In the genomic region with DNA sequence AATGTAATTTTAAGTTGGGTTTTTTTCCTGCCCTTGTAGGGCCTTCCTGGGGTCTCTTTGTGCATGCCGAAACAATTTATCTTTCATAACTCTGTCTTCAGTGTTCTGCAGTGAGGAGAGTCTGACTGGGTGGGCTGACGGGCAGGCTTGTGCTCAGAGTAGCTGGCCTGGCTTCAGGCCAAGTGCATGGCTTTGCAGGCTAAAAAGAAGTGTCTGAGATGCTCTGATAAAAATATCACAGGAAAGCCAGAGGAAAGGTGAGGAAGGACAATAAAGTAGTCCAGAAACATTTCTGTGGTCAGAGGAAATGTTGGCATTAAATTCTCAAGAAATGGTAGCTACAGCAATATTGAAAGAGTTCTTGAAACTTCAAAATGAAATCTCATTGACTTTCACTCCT, we compare ENCODE assay signal across 28 cellular contexts. TPM values are rescaled to one million over a fixed set of nuclear protein-coding genes. Genes with fewer than 3 reads are reported as not detected.
DNase-seq lines count a peak whose midpoint lies in the region; ATAC-seq, FAIRE-seq and TF ChIP-seq lines count a peak whose summit lies in the region.
"Had no signal": no experiment of that assay in that cellular context is flagged by ENCODE, and none has a peak within 500 bp of the region (broad histone marks: within the 10 kb centered on the region; RNA-seq: fewer than 3 reads in every experiment).

No MANE protein-coding gene starts in this region.

- H3K4me1 Mint-ChIP-seq in progenitor cell of endocrine pancreas (ENCODE audit: low read depth) = peaks cover 13% of the 10 kb centered on the region
- H3K4me1 Mint-ChIP-seq: activated CD4-positive, alpha-beta T cell treated with anti-CD3 and anti-CD28 coated beads, Interleukin-2, amount 10 ng/mL, durations not matched to agents 7 days and 5 days; activated CD8-positive, alpha-beta memory T cell treated with anti-CD3 and anti-CD28 coated beads, Interleukin-2, amount 10 ng/mL, durations not matched to agents 7 days and 5 days; activated naive CD4-positive, alpha-beta T cell treated with anti-CD3 and anti-CD28 coated beads, Interleukin-2, amount 10 ng/mL, durations not matched to agents 7 days and 5 days had no signal

- no peaks in the 10 kb centered on the region for H3K9me2 ChIP-seq in SK-N-SH

- 0 out of 4 replicates have a peak, but pooled peaks have one; percentile 21 to 35 for TF ChIP-seq EP300 in SK-N-SH (IDR thresholded peaks at IDR 0.05; ENCODE audit: borderline replicate concordance in 1 of 2, low read depth in 1 of 2, low read length in 1 of 2)

- intact Hi-C loops in heart left ventricle (cut with DNase I) = loop anchor here in 3 of 10 donors (5.0 kb wide), 2 partner anchors 56 to 96 kb away; no protein-coding TSS in a partner anchor

- TF ChIP-seq CTCF in SK-N-SH (IDR thresholded peaks at IDR 0.05) = no peak
- TF ChIP-seq CTCF in heart left ventricle (IDR thresholded peaks at IDR 0.05) = no peak
- TF ChIP-seq CTCF in progenitor cell of endocrine pancreas (IDR thresholded peaks at IDR 0.05; ENCODE audit: unreplicated experiment) = no peak

- no peak overlapping the region for H3K4me3 ChIP-seq in SK-N-SH (ENCODE audit: low read depth in 2 of 2, low read length in 1 of 2)
- H3K4me3 ChIP-seq in heart left ventricle = no peak overlapping the region
- H3K4me3 ChIP-seq: lung, upper lobe of left lung had no signal

- H3K27ac Mint-ChIP-seq in progenitor cell of endocrine pancreas = peak overlapping the region; percentile 88
- H3K27ac Mint-ChIP-seq: activated CD4-positive, alpha-beta T cell treated with anti-CD3 and anti-CD28 coated beads, Interleukin-2, amount 10 ng/mL, durations not matched to agents 7 days and 5 days; activated CD8-positive, alpha-beta memory T cell treated with anti-CD3 and anti-CD28 coated beads, Interleukin-2, amount 10 ng/mL, durations not matched to agents 7 days and 5 days; activated naive CD4-positive, alpha-beta T cell treated with anti-CD3 and anti-CD28 coated beads, Interleukin-2, amount 10 ng/mL, durations not matched to agents 7 days and 5 days; HFFc6 had no signal

- peaks cover 8% of the 10 kb centered on the region; the same call in 1 of the 2 replicates for H4K20me1 ChIP-seq in SK-N-SH (ENCODE audit: insufficient read depth)

- H3K4me1 ChIP-seq in SK-N-SH (ENCODE audit: control insufficient read depth in 1 of 2, insufficient read depth in 2 of 2, low read depth in 1 of 2, low read length in 1 of 2) (peaks cover 15 to 18% of the 10 kb centered on the region in 2 experiments), heart left ventricle (peaks cover 0 to 53% (median 42%) of the 10 kb centered on the region in 12 donors)
- H3K4me1 ChIP-seq: foreskin keratinocyte had no signal

- POLR2A ChIA-PET in SK-N-SH (lab: Yijun Ruan, JAX) = interaction anchor here (0.9 kb wide), 1 partner anchor 55 kb away, joined by 3 read pairs; no protein-coding TSS in a partner anchor

- H3K27ac ChIP-seq in SK-N-SH (ENCODE audit: low read depth in 2 of 2, low read length in 1 of 2) (peak overlapping the region; percentile 19 to 82; a peak in 3 of 4 replicates), heart left ventricle (peak overlapping the region in 8 of 12 donors; percentile 1 to 79 (median 56))
- H3K27ac ChIP-seq: foreskin keratinocyte, upper lobe of left lung had no signal

- no peaks in the 10 kb centered on the region for H3K9me3 Mint-ChIP-seq in progenitor cell of endocrine pancreas (ENCODE audit: low read depth)
- H3K9me3 Mint-ChIP-seq: activated CD4-positive, alpha-beta T cell treated with anti-CD3 and anti-CD28 coated beads, Interleukin-2, amount 10 ng/mL, durations not matched to agents 7 days and 5 days; activated naive CD4-positive, alpha-beta T cell treated with anti-CD3 and anti-CD28 coated beads, Interleukin-2, amount 10 ng/mL, durations not matched to agents 7 days and 5 days; HFFc6 had no signal

- no peaks in the 10 kb centered on the region for H3K9me3 ChIP-seq in SK-N-SH
- H3K9me3 ChIP-seq in heart left ventricle = no peaks in the 10 kb centered on the region
- H3K9me3 ChIP-seq: upper lobe of left lung had no signal

- H3K36me3 ChIP-seq in SK-N-SH (replicated peaks in 1 of 2; ENCODE audit: control insufficient read depth in 1 of 2, insufficient read depth in 2 of 2, low read length in 1 of 2) = peaks cover 3 to 60% of the 10 kb centered on the region in 2 experiments
- H3K36me3 ChIP-seq in heart left ventricle = peaks cover 0 to 79% (median 27%) of the 10 kb centered on the region in 9 donors
- H3K36me3 ChIP-seq: upper lobe of left lung had no signal

- H3K27me3 ChIP-seq in SK-N-SH (ENCODE audit: insufficient read depth) = no peaks in the 10 kb centered on the region
- no peaks in the 10 kb centered on the region for H3K27me3 ChIP-seq in heart left ventricle
- H3K27me3 ChIP-seq: foreskin keratinocyte, upper lobe of left lung had no signal

- TF ChIP-seq RAD21 in SK-N-SH (IDR thresholded peaks at IDR 0.05; ENCODE audit: low read length) = no peak

- peaks cover 28% of the 10 kb centered on the region for H3K36me3 Mint-ChIP-seq in progenitor cell of endocrine pancreas (ENCODE audit: insufficient read depth)
- H3K36me3 Mint-ChIP-seq: activated CD8-positive, alpha-beta memory T cell treated with anti-CD3 and anti-CD28 coated beads, Interleukin-2, amount 10 ng/mL, durations not matched to agents 7 days and 5 days; activated naive CD4-positive, alpha-beta T cell treated with anti-CD3 and anti-CD28 coated beads, Interleukin-2, amount 10 ng/mL, durations not matched to agents 7 days and 5 days had no signal

- no peak overlapping the region for H3K4me3 Mint-ChIP-seq in progenitor cell of endocrine pancreas (ENCODE audit: low read depth)
- H3K4me3 Mint-ChIP-seq: activated CD4-positive, alpha-beta T cell treated with anti-CD3 and anti-CD28 coated beads, Interleukin-2, amount 10 ng/mL, durations not matched to agents 7 days and 5 days; activated CD8-positive, alpha-beta memory T cell treated with anti-CD3 and anti-CD28 coated beads, Interleukin-2, amount 10 ng/mL, durations not matched to agents 7 days and 5 days; activated naive CD4-positive, alpha-beta T cell treated with anti-CD3 and anti-CD28 coated beads, Interleukin-2, amount 10 ng/mL, durations not matched to agents 7 days and 5 days; HFFc6 had no signal

- no peak overlapping the region for H2AFZ ChIP-seq in SK-N-SH (ENCODE audit: low read depth)

- no peak for ATAC-seq in heart left ventricle
- ATAC-seq: activated CD8-positive, alpha-beta memory T cell treated with anti-CD3 and anti-CD28 coated beads, Interleukin-2, amount 10 ng/mL, durations not matched to agents 7 days and 5 days; foreskin keratinocyte; HepG2; right cardiac atrium had no signal

- CTCF ChIA-PET in SK-N-SH (lab: Yijun Ruan, JAX) = interaction anchor here (0.9 to 3.8 kb wide), 4 partner anchors 23 to 206 kb away, joined by 3 to 21 read pairs (median 4); no protein-coding TSS in a partner anchor

- peaks cover 70% of the 10 kb centered on the region for H3F3A ChIP-seq in SK-N-SH (replicated peaks; ENCODE audit: insufficient read depth)

- H3K79me2 ChIP-seq in SK-N-SH (ENCODE audit: insufficient read depth) = no peaks in the 10 kb centered on the region

- no peak overlapping the region for H3K4me2 ChIP-seq in SK-N-SH

- TF ChIP-seq POLR2A in heart left ventricle (IDR thresholded peaks at IDR 0.05) = no peak

- 27% methylated on average over 2 of the region's 2 CpGs for whole genome bisulfite sequencing in SK-N-SH (ENCODE audit: low lambda C conversion rate)
- 4 to 29% (median 27%) methylated on average over 2 of the region's 2 CpGs for WGBS in heart left ventricle, 4 donors

- H3K9ac ChIP-seq in SK-N-SH = no peak overlapping the region

- no peak for FAIRE-seq in RCC 7860 (lab: Jason Lieb, UNC)
- FAIRE-seq: GM12891, HepG2 had no signal

- H3K27me3 Mint-ChIP-seq in progenitor cell of endocrine pancreas = no peaks in the 10 kb centered on the region

- DNase-seq in NCI-H82 (lab: John Stamatoyannopoulos, UW) = peak; percentile 11
- no peak for DNase-seq in NCI-H82 treated with DMSO at 0.1 percent for 48 hours (lab: John Stamatoyannopoulos, UW; ENCODE audit: unreplicated experiment)
- peak; percentile 49 for DNase-seq in SK-N-SH
- DNase-seq in heart left ventricle = peak in 2 of 5 donors; percentile 42 to 55
- no peak for DNase-seq in progenitor cell of endocrine pancreas (ENCODE audit: low spot score, unreplicated experiment)
- DNase-seq in putamen (ENCODE audit: low spot score) = no peak
- no peak for DNase-seq in RCC 7860 (ENCODE audit: low spot score)
- DNase-seq in NCI-H1694 (lab: John Stamatoyannopoulos, UW) = no peak
- DNase-seq: activated CD4-positive, alpha-beta T cell treated with anti-CD3 and anti-CD28 coated beads, Interleukin-2, amount 10 ng/mL, durations not matched to agents 7 days and 5 days; activated CD8-positive, alpha-beta memory T cell treated with anti-CD3 and anti-CD28 coated beads, Interleukin-2, amount 10 ng/mL, durations not matched to agents 7 days and 5 days; activated naive CD4-positive, alpha-beta T cell treated with anti-CD3 and anti-CD28 coated beads, Interleukin-2, amount 10 ng/mL, durations not matched to agents 7 days and 5 days; AML-193; DMS79 treated with DMSO at 0.1 percent for 48 hours; foreskin keratinocyte; HFFc6; hippocampal formation; NCI-H1436; NCI-H2171 treated with DMSO at 0.1 percent for 48 hours; NCI-H526 treated with DMSO at 0.1 percent for 48 hours; SHP77; stimulated activated CD4-positive, alpha-beta T cell treated with anti-CD3 and anti-CD28 coated beads, Interleukin-15, amount 100 ng/mL, for 24 hours; stimulated activated CD8-positive, alpha-beta memory T cell treated with anti-CD3 and anti-CD28 coated beads, Interleukin-4, amount 100 ng/mL, for 48 hours; upper lobe of left lung had no signal

TF ChIP-seq in SK-N-SH, 30 proteins besides CTCF, POLR2A, EP300 and RAD21 (continues in another document):
- TF ChIP-seq NFIC (IDR thresholded peaks at IDR 0.05; ENCODE audit: borderline replicate concordance) = peak; percentile 82
- TF ChIP-seq, protein P1, sequence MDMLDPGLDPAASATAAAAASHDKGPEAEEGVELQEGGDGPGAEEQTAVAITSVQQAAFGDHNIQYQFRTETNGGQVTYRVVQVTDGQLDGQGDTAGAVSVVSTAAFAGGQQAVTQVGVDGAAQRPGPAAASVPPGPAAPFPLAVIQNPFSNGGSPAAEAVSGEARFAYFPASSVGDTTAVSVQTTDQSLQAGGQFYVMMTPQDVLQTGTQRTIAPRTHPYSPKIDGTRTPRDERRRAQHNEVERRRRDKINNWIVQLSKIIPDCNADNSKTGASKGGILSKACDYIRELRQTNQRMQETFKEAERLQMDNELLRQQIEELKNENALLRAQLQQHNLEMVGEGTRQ (IDR thresholded peaks at IDR 0.05; ENCODE audit: borderline replicate concordance, low read depth, low read length) = no peak
- TF ChIP-seq TCF12 (IDR thresholded peaks at IDR 0.05) = peak; percentile 51; the same call in 1 of the 2 replicates
- TF ChIP-seq SIN3A (IDR thresholded peaks at IDR 0.05; ENCODE audit: borderline replicate concordance, low read depth, low read length) = no peak; the same call in 1 of the 2 replicates
- no peak for TF ChIP-seq NRF1 (IDR thresholded peaks at IDR 0.05; ENCODE audit: low read depth, low read length)

RNA-seq across cellular contexts. Expression of a gene that starts 25.5 kb away (rescaled TPM):
- polyA plus RNA-seq in SK-N-SH (2012; rRNA removed) (16.3 and 17.9 TPM in 2 replicates), heart left ventricle (10 to 100 TPM; 37.3 to 95.9 TPM)
- 19.4 and 22.4 TPM in 2 replicates for polyA plus RNA-seq in SK-N-SH (2012; cell fraction: cytosol; rRNA removed)
- polyA plus RNA-seq in SK-N-SH (2012; cell fraction: nucleus; rRNA removed) = 15.9 and 33.7 TPM in 2 replicates
- total RNA-seq in heart left ventricle (10 to 100 TPM; 35.3 to 91.1 (median 64.5) TPM), progenitor cell of endocrine pancreas (46.8 and 49.2 TPM in 2 replicates)
- total RNA-seq: HFFc6; T-helper 1 cell treated with Interleukin-12 subunit alpha and Interleukin-12 subunit beta and Interleukin-4 antibody, amounts not matched to agents 30 ng/mL and 1 ng/mL, for 36 hours had no signal

Comparison
In these comparisons a context has a peak if more than half of its experiments do, and no peak if none do; other contexts are left out.
1. DNase-seq: peak in NCI-H82 (single experiment) and SK-N-SH (single experiment); none in NCI-H82 treated with DMSO at 0.1 percent for 48 hours (single experiment), progenitor cell of endocrine pancreas (single experiment), putamen (single experiment), RCC 7860 (single experiment) and NCI-H1694 (single experiment).